8 cellular contexts compared by ENCODE assay signal in the genomic region with DNA sequence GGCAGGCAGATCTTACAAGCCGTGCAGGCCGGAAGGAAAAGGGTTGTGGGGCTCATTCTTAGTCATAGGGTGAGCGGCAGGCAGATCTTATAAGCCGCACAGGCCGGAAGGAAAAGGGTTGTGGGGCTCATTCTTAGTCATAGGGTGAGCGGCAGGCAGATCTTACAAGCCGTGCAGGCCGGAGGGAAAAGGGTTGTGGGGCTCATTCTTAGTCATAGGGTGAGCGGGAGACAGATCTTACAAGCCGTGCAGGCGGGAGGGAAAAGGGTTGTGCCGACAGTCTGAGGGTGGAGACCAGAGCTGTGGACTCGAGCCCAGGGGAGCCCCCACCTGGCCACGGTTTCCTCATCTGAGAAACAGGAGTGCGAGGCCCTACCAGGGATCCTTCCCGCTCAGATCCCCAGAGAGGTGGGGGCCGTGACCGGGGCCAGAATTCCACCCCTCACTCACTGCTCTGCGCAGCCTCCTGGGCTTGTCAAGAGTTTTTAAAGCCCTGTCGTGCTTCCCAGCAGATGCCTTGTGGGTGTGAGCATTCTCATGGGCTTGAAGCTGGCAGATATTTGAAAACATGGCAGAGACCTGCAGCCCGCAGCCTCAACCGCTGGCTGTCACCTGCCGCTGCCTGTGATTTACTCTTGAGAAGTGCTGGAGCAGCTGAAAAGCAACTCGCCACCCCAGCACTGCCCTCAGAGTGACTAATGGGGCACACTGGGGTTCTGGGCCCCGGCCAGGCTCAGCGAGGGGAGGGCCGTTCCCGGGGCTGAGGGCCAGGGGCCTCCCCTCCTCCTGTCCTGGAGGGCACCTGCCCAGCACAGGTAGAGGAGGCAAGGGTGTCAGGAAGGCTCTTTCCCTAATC. TPM values are rescaled to one million over a fixed set of nuclear protein-coding genes. Genes with fewer than 3 reads are reported as not detected.
A peak's percentile ranks its signal among the peaks of the same experiment; 100 is the strongest.
DNase-seq lines count a peak whose midpoint lies in the region; ATAC-seq lines count a peak whose summit lies in the region.

No MANE protein-coding gene starts in this region.

- peak; percentile 95 for DNase-seq in SIG-M5 (lab: John Stamatoyannopoulos, UW)
- DNase-seq in activated effector memory CD4-positive, alpha-beta T cell treated with anti-CD3 and anti-CD28 coated beads, Interleukin-2, amount 50 U/mL, for 16 hours = peak; percentile 94
- DNase-seq in left ventricle myocardium superior = peak; percentile 30
- peak; percentile 80 for DNase-seq in stimulated activated CD4-positive, alpha-beta T cell treated with anti-CD3 and anti-CD28 coated beads, Interleukin-4, amount 100 ng/mL, for 24 hours
- DNase-seq in DMS 273 (lab: John Stamatoyannopoulos, UW; ENCODE audit: unreplicated experiment) = no peak
- no peak for DNase-seq in NCI-H2196 (lab: John Stamatoyannopoulos, UW; ENCODE audit: unreplicated experiment)

- peak; percentile 62 for ATAC-seq in GM18519 (IDR thresholded peaks at IDR 0.05; ENCODE audit: low FRiP score, unreplicated experiment)
- peak; percentile 69 for ATAC-seq in HG03060 (IDR thresholded peaks at IDR 0.05; ENCODE audit: low read depth, unreplicated experiment)
- ATAC-seq in left ventricle myocardium superior = peak; percentile 53

- intact Hi-C loops in left ventricle myocardium superior (cut with micrococcal nuclease) = no loop called here

RNA-seq across cellular contexts. Expression of a gene that starts 31.9 kb away (rescaled TPM):
- not detected for total RNA-seq in left ventricle myocardium superior

RNA-seq across cellular contexts. Expression of a gene that starts 55.8 kb away (rescaled TPM):
- 11.1 TPM for total RNA-seq in left ventricle myocardium superior

Comparison
In these comparisons a context has a peak if more than half of its experiments do, and no peak if none do; other contexts are left out.
1. DNase-seq: peak in SIG-M5 (single experiment), activated effector memory CD4-positive, alpha-beta T cell treated with anti-CD3 and anti-CD28 coated beads, Interleukin-2, amount 50 U/mL, for 16 hours (single experiment), left ventricle myocardium superior (single experiment) and stimulated activated CD4-positive, alpha-beta T cell treated with anti-CD3 and anti-CD28 coated beads, Interleukin-4, amount 100 ng/mL, for 24 hours (single experiment); none in DMS 273 (single experiment) and NCI-H2196 (single experiment).
2. Peak in every context shown above with its lines, with median percentiles within 50 percentile points of each other: ATAC-seq.